Comparison of ENCODE assay signal across 8 cellular contexts in the genomic region with DNA sequence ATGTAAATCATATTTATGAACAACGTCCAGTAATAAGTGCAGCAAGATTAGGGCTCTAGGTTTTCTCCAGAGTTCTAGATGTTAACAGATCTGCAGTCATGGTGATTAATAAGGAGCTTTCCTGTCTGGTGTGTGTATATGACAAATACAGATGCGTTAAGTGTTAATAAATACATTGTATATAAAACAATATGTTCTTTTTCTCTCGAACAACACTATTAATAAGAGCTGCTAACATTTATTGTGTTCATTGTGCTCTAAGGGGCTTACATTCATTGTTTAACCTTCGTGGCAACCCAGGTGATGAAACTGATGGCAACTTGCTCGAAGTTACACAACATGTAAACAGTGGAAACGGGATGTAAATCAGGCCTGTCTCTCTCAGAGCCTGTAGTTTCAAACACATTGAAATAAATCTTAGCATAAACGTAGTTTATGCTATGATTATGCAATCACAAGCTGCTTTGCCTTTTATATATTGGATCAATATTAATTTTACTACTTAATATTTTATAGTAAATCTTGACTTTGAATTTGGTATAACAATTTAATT. TPM values are rescaled to one million over a fixed set of nuclear protein-coding genes. Genes with fewer than 3 reads are reported as not detected.
DNase-seq lines count a peak whose midpoint lies in the region; ATAC-seq, FAIRE-seq and TF ChIP-seq lines count a peak whose summit lies in the region.

No MANE protein-coding gene starts in this region.

- no peaks in the 10 kb centered on the region for H4K20me1 ChIP-seq in keratinocyte (ENCODE audit: control insufficient read depth, extremely low read depth, insufficient read depth, low read length)

- intact Hi-C loops in left ventricle myocardium inferior (cut with micrococcal nuclease): no loop called here
- intact Hi-C loops in left ventricle myocardium superior (cut with micrococcal nuclease): no loop called here
- intact Hi-C loops in activated T-helper 1 cell treated with anti-CD3 and anti-CD28 coated beads, Interleukin-12 subunit alpha, Interleukin-12 subunit beta, Interleukin-2, Interleukin-4 antibody, amounts not matched to agents 30 ng/mL and 10 ng/mL and 1 ng/mL, durations not matched to agents 14 hours and 24 hours and 36 hours (cut with micrococcal nuclease): loop anchor here (2.0 kb wide), 1 partner anchor 67 kb away; no protein-coding TSS in a partner anchor

- peaks cover 44% of the 10 kb centered on the region for H3K27me3 Mint-ChIP-seq in activated T-helper 1 cell treated with anti-CD3 and anti-CD28 coated beads, Interleukin-12 subunit alpha, Interleukin-12 subunit beta, Interleukin-2, Interleukin-4 antibody, amounts not matched to agents 30 ng/mL and 10 ng/mL and 1 ng/mL, durations not matched to agents 14 hours and 24 hours and 36 hours (ENCODE audit: insufficient read depth)

- H2AFZ ChIP-seq in keratinocyte (ENCODE audit: control insufficient read depth, low read length): peak overlapping the region; percentile 89

- H3K4me3 ChIP-seq in left ventricle myocardium inferior (peak overlapping the region; percentile 79), keratinocyte (ENCODE audit: control insufficient read depth in 2 of 3, extremely low read depth in 1 of 3, insufficient read depth in 2 of 3, low read depth in 1 of 3, low read length in 3 of 3) (peak overlapping the region; percentile 32 to 69 (median 61)), upper lobe of left lung (peak overlapping the region; percentile 27 to 75 (median 55))

- TF ChIP-seq EP300 in upper lobe of left lung (IDR thresholded peaks at IDR 0.05): no peak

- no peaks in the 10 kb centered on the region for H3K36me3 ChIP-seq in left ventricle myocardium inferior
- no peaks in the 10 kb centered on the region for H3K36me3 ChIP-seq in keratinocyte (ENCODE audit: control insufficient read depth in 2 of 2, extremely low read depth in 1 of 2, insufficient read depth in 2 of 2, low read length in 2 of 2)
- H3K36me3 ChIP-seq in upper lobe of left lung: no peaks in the 10 kb centered on the region

- no peak overlapping the region for H3K9ac ChIP-seq in keratinocyte (ENCODE audit: control insufficient read depth, extremely low read depth, insufficient read depth, low read length)

- H3K27ac Mint-ChIP-seq in activated T-helper 1 cell treated with anti-CD3 and anti-CD28 coated beads, Interleukin-12 subunit alpha, Interleukin-12 subunit beta, Interleukin-2, Interleukin-4 antibody, amounts not matched to agents 30 ng/mL and 10 ng/mL and 1 ng/mL, durations not matched to agents 14 hours and 24 hours and 36 hours: no peak overlapping the region

- H3K9me3 Mint-ChIP-seq in activated T-helper 1 cell treated with anti-CD3 and anti-CD28 coated beads, Interleukin-12 subunit alpha, Interleukin-12 subunit beta, Interleukin-2, Interleukin-4 antibody, amounts not matched to agents 30 ng/mL and 10 ng/mL and 1 ng/mL, durations not matched to agents 14 hours and 24 hours and 36 hours: no peaks in the 10 kb centered on the region

- peaks cover 11% of the 10 kb centered on the region for H3K4me1 Mint-ChIP-seq in activated T-helper 1 cell treated with anti-CD3 and anti-CD28 coated beads, Interleukin-12 subunit alpha, Interleukin-12 subunit beta, Interleukin-2, Interleukin-4 antibody, amounts not matched to agents 30 ng/mL and 10 ng/mL and 1 ng/mL, durations not matched to agents 14 hours and 24 hours and 36 hours (ENCODE audit: low read depth)

- H3K27me3 ChIP-seq in left ventricle myocardium inferior (ENCODE audit: low read depth) (peaks cover 15% of the 10 kb centered on the region), keratinocyte (ENCODE audit: control insufficient read depth, extremely low read depth, insufficient read depth, low read length) (peaks cover 18% of the 10 kb centered on the region), upper lobe of left lung (peaks cover 0 to 4% (median 0%) of the 10 kb centered on the region in 4 donors)

- ATAC-seq in left ventricle myocardium superior: no peak
- no peak for ATAC-seq in upper lobe of left lung (ENCODE audit: low FRiP score in 2 of 2)
- ATAC-seq in HG03095 (IDR thresholded peaks at IDR 0.05; ENCODE audit: unreplicated experiment): no peak
- ATAC-seq in activated CD4-positive, CD25-positive, alpha-beta regulatory T cell treated with anti-CD3 and anti-CD28 coated beads, Interleukin-2, amount 50 U/mL, for 24 hours: no peak

- H3K79me2 ChIP-seq in keratinocyte (ENCODE audit: control insufficient read depth, insufficient read depth, low read length): no peaks in the 10 kb centered on the region

- TF ChIP-seq CTCF in left ventricle myocardium inferior (IDR thresholded peaks at IDR 0.05; ENCODE audit: borderline replicate concordance) (no peak), keratinocyte (optimal IDR thresholded peaks at IDR 0.05 in 1 of 3, IDR thresholded peaks at IDR 0.05 in 1 of 3, conservative IDR thresholded peaks at IDR 0.05 in 1 of 3; ENCODE audit: extremely low read depth in 1 of 3, insufficient read depth in 2 of 3, low read length in 3 of 3) (no peak), upper lobe of left lung (IDR thresholded peaks at IDR 0.05) (no peak)

- WGBS in upper lobe of left lung, 2 donors: 20 to 29% methylated on average over 7 of the region's 7 CpGs

- no peaks in the 10 kb centered on the region for H3K9me1 ChIP-seq in keratinocyte (ENCODE audit: control insufficient read depth, extremely low read depth, insufficient read depth, low read length)

- H3K27ac ChIP-seq in left ventricle myocardium inferior (replicated peaks) (peak overlapping the region; percentile 89), keratinocyte (ENCODE audit: control insufficient read depth, insufficient read depth, low read length) (no peak overlapping the region), upper lobe of left lung (no peak overlapping the region)

- no peak for FAIRE-seq in keratinocyte (lab: Jason Lieb, UNC)

- H3K9me3 ChIP-seq in left ventricle myocardium inferior (replicated peaks) (no peaks in the 10 kb centered on the region), keratinocyte (ENCODE audit: control insufficient read depth, low read depth, low read length) (no peaks in the 10 kb centered on the region), upper lobe of left lung (no peaks in the 10 kb centered on the region)

- dilution Hi-C loops in keratinocyte (cut with MboI; ENCODE audit: extremely low pct_ligation_motif_present, low sequenced_read_pairs): no loop called here

- DNase-seq in left ventricle myocardium inferior (no peak), left ventricle myocardium superior (no peak), keratinocyte (ENCODE audit: low read depth, low spot score) (no peak), upper lobe of left lung (no peak), cortex of kidney (lab: John Stamatoyannopoulos, UW) (no peak)
- DNase-seq in activated T-helper 1 cell treated with anti-CD3 and anti-CD28 coated beads, Interleukin-12 subunit alpha, Interleukin-12 subunit beta, Interleukin-2, Interleukin-4 antibody, amounts not matched to agents 30 ng/mL and 10 ng/mL and 1 ng/mL, durations not matched to agents 14 hours and 24 hours and 36 hours (ENCODE audit: low spot score): no peak

- TF ChIP-seq POLR2A in upper lobe of left lung (IDR thresholded peaks at IDR 0.05): no peak

- H3K4me1 ChIP-seq in left ventricle myocardium inferior (peaks cover 23% of the 10 kb centered on the region), keratinocyte (ENCODE audit: control insufficient read depth, extremely low read depth, insufficient read depth, low read length) (no peaks in the 10 kb centered on the region), upper lobe of left lung (peaks cover 7 to 19% (median 12%) of the 10 kb centered on the region in 4 donors)

- H3K4me2 ChIP-seq in keratinocyte (ENCODE audit: control insufficient read depth, extremely low read depth, insufficient read depth, low read depth, low read length): peak overlapping the region; percentile 87

- peak overlapping the region; percentile 76 for H3K4me3 Mint-ChIP-seq in activated T-helper 1 cell treated with anti-CD3 and anti-CD28 coated beads, Interleukin-12 subunit alpha, Interleukin-12 subunit beta, Interleukin-2, Interleukin-4 antibody, amounts not matched to agents 30 ng/mL and 10 ng/mL and 1 ng/mL, durations not matched to agents 14 hours and 24 hours and 36 hours

- H3K36me3 Mint-ChIP-seq in activated T-helper 1 cell treated with anti-CD3 and anti-CD28 coated beads, Interleukin-12 subunit alpha, Interleukin-12 subunit beta, Interleukin-2, Interleukin-4 antibody, amounts not matched to agents 30 ng/mL and 10 ng/mL and 1 ng/mL, durations not matched to agents 14 hours and 24 hours and 36 hours (ENCODE audit: low read depth): no peaks in the 10 kb centered on the region

RNA-seq across cellular contexts. Expression of a gene that starts 0.5 kb away (rescaled TPM):
- total RNA-seq in left ventricle myocardium inferior (47.0 TPM), left ventricle myocardium superior (91.1 TPM), upper lobe of left lung (1 to 10 TPM in 1 of 6 donors, under 1 TPM in 3, not detected in 2; 0.20 to 2.9 (median 0.47) TPM)
- total RNA-seq in activated T-helper 1 cell treated with anti-CD3 and anti-CD28 coated beads, Interleukin-12 subunit alpha, Interleukin-12 subunit beta, Interleukin-2, Interleukin-4 antibody, amounts not matched to agents 30 ng/mL and 10 ng/mL and 1 ng/mL, durations not matched to agents 14 hours and 24 hours and 36 hours: not detected in 2 replicates
- polyA plus RNA-seq in keratinocyte: not detected in 3 replicates
- 0.22 TPM for polyA plus RNA-seq in keratinocyte (2011; ENCODE audit: low read depth)
- not detected in 2 replicates for polyA plus RNA-seq in keratinocyte (2011; cell fraction: cytosol; rRNA removed)
- not detected in 2 replicates for polyA plus RNA-seq in keratinocyte (2011; cell fraction: nucleus; rRNA removed)
- polyA plus RNA-seq in keratinocyte (2012; ENCODE audit: low replicate concordance): 0.18 TPM in 1 of 2 replicates, not detected in the other
- polyA minus RNA-seq in keratinocyte: not detected in 3 replicates
- not detected for polyA minus RNA-seq in keratinocyte (2011; cell fraction: cytosol; rRNA and poly(A)+ RNA removed)
- not detected in 2 replicates for polyA minus RNA-seq in keratinocyte (2011; cell fraction: nucleus; rRNA and poly(A)+ RNA removed)

RNA-seq across cellular contexts. Expression of a gene that starts 54.5 kb away (rescaled TPM):
- 84.5 TPM for total RNA-seq in left ventricle myocardium inferior
- total RNA-seq in left ventricle myocardium superior: 76.9 TPM
- 33.9 and 34.0 TPM in 2 replicates for total RNA-seq in activated T-helper 1 cell treated with anti-CD3 and anti-CD28 coated beads, Interleukin-12 subunit alpha, Interleukin-12 subunit beta, Interleukin-2, Interleukin-4 antibody, amounts not matched to agents 30 ng/mL and 10 ng/mL and 1 ng/mL, durations not matched to agents 14 hours and 24 hours and 36 hours
- polyA plus RNA-seq in keratinocyte: 47.2 to 92.1 TPM (median 49.9 TPM) in 3 replicates
- polyA plus RNA-seq in keratinocyte (2011; ENCODE audit: low read depth): 21.9 TPM
- polyA plus RNA-seq in keratinocyte (2011; cell fraction: cytosol; rRNA removed): 57.1 and 96.5 TPM in 2 replicates
- 21.0 and 29.1 TPM in 2 replicates for polyA plus RNA-seq in keratinocyte (2011; cell fraction: nucleus; rRNA removed)
- polyA plus RNA-seq in keratinocyte (2012; ENCODE audit: low replicate concordance): 39.0 and 56.6 TPM in 2 replicates
- polyA minus RNA-seq in keratinocyte: 1.2 to 14.2 TPM (median 8.3 TPM) in 3 replicates
- polyA minus RNA-seq in keratinocyte (2011; cell fraction: cytosol; rRNA and poly(A)+ RNA removed): 27.8 TPM
- 4.9 and 9.6 TPM in 2 replicates for polyA minus RNA-seq in keratinocyte (2011; cell fraction: nucleus; rRNA and poly(A)+ RNA removed)
- 10 to 100 TPM in 5 of 6 donors, 1 to 10 TPM in 1; 2.8 to 55.2 (median 33.2) TPM for total RNA-seq in upper lobe of left lung

Comparison
In these comparisons a context has a peak if more than half of its experiments do, and no peak if none do; other contexts are left out.
1. RNA of a gene that starts 0.5 kb away (total RNA-seq): 91.1 TPM in left ventricle myocardium superior (single experiment) and 47.0 TPM in left ventricle myocardium inferior (single experiment); 0.20 to 2.9 TPM in upper lobe of left lung and not detected in activated T-helper 1 cell treated with anti-CD3 and anti-CD28 coated beads, Interleukin-12 subunit alpha, Interleukin-12 subunit beta, Interleukin-2, Interleukin-4 antibody, amounts not matched to agents 30 ng/mL and 10 ng/mL and 1 ng/mL, durations not matched to agents 14 hours and 24 hours and 36 hours; every median in the first group is over 10 times any median in the second.
2. Peak in every context shown above with its lines, with median percentiles within 50 percentile points of each other: H3K4me3 ChIP-seq.